ENCODE assay signal across 7 cellular contexts in the genomic region with DNA sequence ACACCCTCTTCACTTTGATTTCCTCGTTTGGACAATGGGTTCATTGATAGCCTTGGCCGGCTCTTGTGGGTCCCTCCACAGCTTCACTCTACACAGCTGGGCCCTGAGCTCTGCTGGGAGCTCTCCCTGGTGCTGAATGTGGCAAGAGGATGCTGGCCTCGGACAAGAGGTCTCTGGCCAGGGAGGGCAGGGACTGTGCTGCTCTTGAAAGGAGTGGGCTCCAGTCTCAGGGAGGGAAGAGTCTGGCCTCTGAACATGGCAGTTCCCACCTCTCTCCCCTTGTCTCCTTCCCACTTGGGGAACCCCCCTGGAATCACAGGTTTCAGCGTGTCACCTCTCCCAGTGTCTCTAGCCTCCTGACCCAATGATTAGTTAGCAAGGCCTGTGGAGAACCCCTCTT. TPM values are rescaled to one million over a fixed set of nuclear protein-coding genes. Genes with fewer than 3 reads are reported as not detected.
DNase-seq lines count a peak whose midpoint lies in the region; ATAC-seq, FAIRE-seq and TF ChIP-seq lines count a peak whose summit lies in the region.

No MANE protein-coding gene starts in this region.

- no peaks in the 10 kb centered on the region for H3K79me2 ChIP-seq in GM23248 (ENCODE audit: insufficient read depth)
- H3K79me2 ChIP-seq in mammary epithelial cell (ENCODE audit: insufficient read depth, low read length), result no peaks in the 10 kb centered on the region
- H3K79me2 ChIP-seq in HepG2 (ENCODE audit: insufficient read depth, low read length), result no peaks in the 10 kb centered on the region

- 14 to 18% methylated on average over 4 of the region's 4 CpGs for WGBS in GM23248 (ENCODE audit: low coverage in 1 of 2, low lambda C conversion rate in 2 of 2, missing lambda C conversion rate in 2 of 2), 2 experiments
- WGBS in mammary epithelial cell (ENCODE audit: low coverage, missing lambda C conversion rate), result 50% methylated on average over 2 of the region's 4 CpGs
- 0% methylated on average over 3 of the region's 4 CpGs for WGBS in HepG2 (ENCODE audit: low lambda C conversion rate)

- H3K4me1 ChIP-seq in GM23248 (ENCODE audit: insufficient read depth) (no peaks in the 10 kb centered on the region), mammary epithelial cell (ENCODE audit: insufficient read depth, low read length) (peaks cover 6% of the 10 kb centered on the region), HepG2 (ENCODE audit: insufficient read depth, low read length) (peaks cover 11% of the 10 kb centered on the region; the same call in 1 of the 2 replicates)

- peaks cover 44% of the 10 kb centered on the region for H3K27me3 ChIP-seq in GM23248 (replicated peaks; ENCODE audit: insufficient read depth)
- H3K27me3 ChIP-seq in mammary epithelial cell (ENCODE audit: insufficient read depth, low read length), result peaks cover 12% of the 10 kb centered on the region
- H3K27me3 ChIP-seq in HepG2 (ENCODE audit: control insufficient read depth in 1 of 2, insufficient read depth in 2 of 2, low read length in 2 of 2), result peaks cover 16 to 66% of the 10 kb centered on the region in 2 experiments

- no peak for TF ChIP-seq POLR2A in HepG2 (IDR thresholded peaks at IDR 0.05; ENCODE audit: insufficient read depth in 1 of 2, low read depth in 2 of 2, low read length in 2 of 2)

- no peaks in the 10 kb centered on the region for H3K36me3 ChIP-seq in GM23248 (ENCODE audit: low read depth)
- no peaks in the 10 kb centered on the region for H3K36me3 ChIP-seq in mammary epithelial cell (ENCODE audit: insufficient read depth, low read length)
- no peaks in the 10 kb centered on the region for H3K36me3 ChIP-seq in HepG2 (replicated peaks in 1 of 2; ENCODE audit: control insufficient read depth in 1 of 2, insufficient read depth in 2 of 2, low read length in 2 of 2)

- CTCF ChIA-PET in mammary epithelial cell (lab: Charles Lee; ENCODE audit: low non-redundant PET) (no interaction called here), HepG2 (lab: Yijun Ruan, JAX; ENCODE audit: low intra/inter-chr PET ratio, low total read pairs) (no interaction called here)

- H3K9me2 ChIP-seq in GM23248 (ENCODE audit: insufficient read depth), result no peaks in the 10 kb centered on the region

- dilution Hi-C loops in mammary epithelial cell (cut with HindIII; ENCODE audit: low sequenced_read_pairs), result loop anchor here (5.0 kb wide), 1 partner anchor 100 kb away; no protein-coding TSS in a partner anchor

- BruUV-seq in mammary epithelial cell (replicated peaks; lab: Mats Ljungman, UMichigan), result no TSS peak
- no TSS peak for BruUV-seq in HepG2 (replicated peaks; lab: Mats Ljungman, UMichigan)

- no peak overlapping the region for H3K27ac ChIP-seq in GM23248
- no peak overlapping the region for H3K27ac ChIP-seq in mammary epithelial cell (ENCODE audit: insufficient read depth, low read depth, low read length)
- H3K27ac ChIP-seq in HepG2 (ENCODE audit: extremely low read length, insufficient read depth, low read length), result no peak overlapping the region

- H4K20me1 ChIP-seq in GM23248 (ENCODE audit: insufficient read depth) (no peaks in the 10 kb centered on the region), mammary epithelial cell (ENCODE audit: insufficient read depth, low read length) (no peaks in the 10 kb centered on the region), HepG2 (ENCODE audit: insufficient read depth, low read length) (peaks cover 23% of the 10 kb centered on the region; the same call in 1 of the 2 replicates)

- H3K4me3 ChIP-seq in GM23248 (no peak overlapping the region), mammary epithelial cell (replicated peaks in 1 of 3; ENCODE audit: insufficient read depth in 1 of 3, low read depth in 2 of 3, low read length in 3 of 3) (no peak overlapping the region), HepG2 (replicated peaks in 1 of 3; ENCODE audit: insufficient read depth in 1 of 3, low read depth in 2 of 3, low read length in 3 of 3) (no peak overlapping the region)

- H3K4me2 ChIP-seq in GM23248 (ENCODE audit: unreplicated experiment) (no peak overlapping the region), mammary epithelial cell (ENCODE audit: insufficient read depth, low read depth, low read length) (no peak overlapping the region), HepG2 (ENCODE audit: low read depth, low read length) (no peak overlapping the region)

- no peak overlapping the region for H2AFZ ChIP-seq in GM23248
- no peak overlapping the region for H2AFZ ChIP-seq in mammary epithelial cell (ENCODE audit: low read depth, low read length)
- H2AFZ ChIP-seq in HepG2 (ENCODE audit: low read length), result no peak overlapping the region

- DNase-seq in GM23248, result peak; percentile 82
- DNase-seq in NCI-H460 (ENCODE audit: extremely low read depth, low read depth), result peak; percentile 56
- DNase-seq in mammary epithelial cell, result peak; percentile 59
- peak; percentile 84 for DNase-seq in HepG2 (ENCODE audit: low spot score)
- DNase-seq in omental fat pad (ENCODE audit: low spot score), result no peak
- DNase-seq in NCI-H510A treated with DMSO at 0.1 percent for 48 hours (lab: John Stamatoyannopoulos, UW), result no peak

- peak; percentile 87 for ATAC-seq in HepG2
- no peak for ATAC-seq in omental fat pad (ENCODE audit: low FRiP score)
- no peak for ATAC-seq in HG02610 (IDR thresholded peaks at IDR 0.05; ENCODE audit: unreplicated experiment)

- peak; percentile 77 for FAIRE-seq in HepG2 (lab: Jason Lieb, UNC)

- in situ Hi-C loops in GM23248 (cut with MboI) (no loop called here), mammary epithelial cell (cut with MboI; ENCODE audit: low sequenced_read_pairs in 2 of 2) (no loop called here), HepG2 (cut with HindIII; ENCODE audit: extremely low pct_ligation_motif_present, low pct_unique_long_range_greater_than_20kb) (no loop called here)

- intact Hi-C loops in mammary epithelial cell (cut with micrococcal nuclease) (no loop called here), HepG2 (cut with micrococcal nuclease; ENCODE audit: unreplicated experiment) (no loop called here)

- H3K9ac ChIP-seq in GM23248, result no peak overlapping the region
- H3K9ac ChIP-seq in mammary epithelial cell (ENCODE audit: insufficient read depth, low read length), result no peak overlapping the region
- H3K9ac ChIP-seq in HepG2 (ENCODE audit: insufficient read depth, low read depth, low read length), result no peak overlapping the region

- POLR2A ChIA-PET in HepG2 (lab: Yijun Ruan, JAX), result interaction anchor here (1.0 kb wide), 1 partner anchor 50 kb away, joined by 6 read pairs; a partner anchor contains a TSS

- H3K9me3 ChIP-seq in GM23248 (ENCODE audit: low read depth) (no peaks in the 10 kb centered on the region), mammary epithelial cell (replicated peaks; ENCODE audit: insufficient read depth, low read length) (no peaks in the 10 kb centered on the region), HepG2 (ENCODE audit: low read length) (no peaks in the 10 kb centered on the region)

- no peak for TF ChIP-seq EP300 in HepG2 (IDR thresholded peaks at IDR 0.05; ENCODE audit: low read depth in 2 of 2, low read length in 2 of 2)
- TF ChIP-seq EP300 in HepG2 (CRISPR knock-in tag; IDR thresholded peaks at IDR 0.05; ENCODE audit: borderline replicate concordance), result peak; percentile 21; the same call in 1 of the 2 replicates

- TF ChIP-seq RAD21 in HepG2 (CRISPR knock-in tag; IDR thresholded peaks at IDR 0.05), result 0 out of 2 replicates have a peak, but pooled peaks have one; percentile 23

- no peaks in the 10 kb centered on the region for H3F3A ChIP-seq in GM23248 (ENCODE audit: insufficient read depth)

- no peak for TF ChIP-seq CTCF in mammary epithelial cell (conservative IDR thresholded peaks at IDR 0.05 in 1 of 2, IDR thresholded peaks at IDR 0.05 in 1 of 2; ENCODE audit: extremely low read depth in 1 of 2, insufficient read depth in 1 of 2, low read depth in 1 of 2, low read length in 2 of 2)
- TF ChIP-seq CTCF in HepG2 (CRISPR knock-in tag; IDR thresholded peaks at IDR 0.05), result no peak
- no peak for TF ChIP-seq CTCF in omental fat pad (IDR thresholded peaks at IDR 0.05)

RNA-seq across cellular contexts. Expression of a gene that starts 3.0 kb away (rescaled TPM):
- total RNA-seq in GM23248 (2014; rRNA removed; shearing (Covaris generic)), result not detected in 2 replicates
- polyA plus RNA-seq in GM23248 (2016; fragmentation: Nextera tagmentation; extraction: Ambion mirVana) (0.08 TPM in 1 of 2 replicates, not detected in the other), mammary epithelial cell (not detected), HepG2 (2011; rRNA removed) (0.08 TPM in 1 of 2 replicates, not detected in the other)
- not detected in 2 replicates for total RNA-seq in NCI-H460 (2014; rRNA removed; shearing (Covaris generic))
- not detected in 2 replicates for polyA plus RNA-seq in NCI-H460 (2014; cell fraction: nucleus; rRNA removed)
- total RNA-seq in mammary epithelial cell (under 1 TPM in 1 of 2 donors, not detected in 1; under 0.01 TPM), HepG2 (2016; rRNA removed; fragmentation: Illumina TruSeq; extraction: Trizol) (not detected in 2 replicates), omental fat pad (under 1 TPM in 2 of 4 donors, not detected in 2; 0.13 to 0.19 TPM)
- polyA minus RNA-seq in mammary epithelial cell, result not detected
- total RNA-seq in HepG2 (2016; cell fraction: cytosol; rRNA removed; fragmentation: Illumina TruSeq; extraction: Trizol; ENCODE audit: low read depth), result not detected in 2 replicates
- total RNA-seq in HepG2 (2016; cell fraction: insoluble cytoplasmic fraction; rRNA removed; fragmentation: Illumina TruSeq; extraction: Trizol), result not detected in 2 replicates
- not detected in 2 replicates for total RNA-seq in HepG2 (2016; cell fraction: membrane; rRNA removed; fragmentation: Illumina TruSeq; extraction: Trizol)
- not detected in 2 replicates for total RNA-seq in HepG2 (2016; cell fraction: nucleus; rRNA removed; fragmentation: Illumina TruSeq; extraction: Trizol)
- polyA plus RNA-seq in HepG2 (2011; cell fraction: cytosol; rRNA removed), result 0.01 TPM in 1 of 2 replicates, not detected in the other
- polyA plus RNA-seq in HepG2 (2011; cell fraction: nucleus; rRNA removed), result 0.11 and 0.12 TPM in 2 replicates
- polyA plus RNA-seq in HepG2 (2012), result 0.05 TPM in 2 replicates
- not detected in 2 replicates for polyA plus RNA-seq in HepG2 (2016; cell fraction: cytosol; fragmentation: Illumina TruSeq; extraction: Trizol; ENCODE audit: low read depth)
- polyA plus RNA-seq in HepG2 (2016; cell fraction: insoluble cytoplasmic fraction; fragmentation: Illumina TruSeq; extraction: Trizol; ENCODE audit: low read depth), result not detected in 2 replicates
- polyA plus RNA-seq in HepG2 (2016; cell fraction: membrane; fragmentation: Illumina TruSeq; extraction: Trizol; ENCODE audit: low read depth), result not detected in 2 replicates
- polyA plus RNA-seq in HepG2 (2016; cell fraction: nucleus; fragmentation: Illumina TruSeq; extraction: Trizol; ENCODE audit: insufficient read depth, low read depth), result not detected in 2 replicates
- polyA minus RNA-seq in HepG2 (2011; rRNA and poly(A)+ RNA removed; ENCODE audit: low replicate concordance), result not detected in 2 replicates
- polyA minus RNA-seq in HepG2 (2011; cell fraction: cytosol; rRNA and poly(A)+ RNA removed), result not detected in 2 replicates
- polyA minus RNA-seq in HepG2 (2011; cell fraction: nucleus; rRNA and poly(A)+ RNA removed), result not detected in 2 replicates

RNA-seq across cellular contexts. Expression of a gene that starts 50.0 kb away (rescaled TPM):
- total RNA-seq in GM23248 (2014; rRNA removed; shearing (Covaris generic)), result 6.3 and 11.3 TPM in 2 replicates
- polyA plus RNA-seq in GM23248 (2016; fragmentation: Nextera tagmentation; extraction: Ambion mirVana), result 35.8 and 42.3 TPM in 2 replicates
- 13.2 and 14.3 TPM in 2 replicates for total RNA-seq in NCI-H460 (2014; rRNA removed; shearing (Covaris generic))
- 10.3 and 13.7 TPM in 2 replicates for polyA plus RNA-seq in NCI-H460 (2014; cell fraction: nucleus; rRNA removed)
- 10 to 100 TPM; 15.3 to 15.5 TPM for total RNA-seq in mammary epithelial cell
- polyA plus RNA-seq in mammary epithelial cell, result 15.1 TPM
- 11.3 TPM for polyA minus RNA-seq in mammary epithelial cell
- total RNA-seq in HepG2 (2016; rRNA removed; fragmentation: Illumina TruSeq; extraction: Trizol), result 27.8 and 34.7 TPM in 2 replicates
- 11.5 and 12.9 TPM in 2 replicates for total RNA-seq in HepG2 (2016; cell fraction: cytosol; rRNA removed; fragmentation: Illumina TruSeq; extraction: Trizol; ENCODE audit: low read depth)
- total RNA-seq in HepG2 (2016; cell fraction: insoluble cytoplasmic fraction; rRNA removed; fragmentation: Illumina TruSeq; extraction: Trizol), result 26.3 and 38.9 TPM in 2 replicates
- 9.5 and 12.3 TPM in 2 replicates for total RNA-seq in HepG2 (2016; cell fraction: membrane; rRNA removed; fragmentation: Illumina TruSeq; extraction: Trizol)
- 9.1 and 10.6 TPM in 2 replicates for total RNA-seq in HepG2 (2016; cell fraction: nucleus; rRNA removed; fragmentation: Illumina TruSeq; extraction: Trizol)
- 20.7 and 23.3 TPM in 2 replicates for polyA plus RNA-seq in HepG2 (2011; rRNA removed)
- 17.4 and 24.4 TPM in 2 replicates for polyA plus RNA-seq in HepG2 (2011; cell fraction: cytosol; rRNA removed)
- polyA plus RNA-seq in HepG2 (2011; cell fraction: nucleus; rRNA removed), result 14.3 and 16.6 TPM in 2 replicates
- polyA plus RNA-seq in HepG2 (2012), result 11.6 and 14.1 TPM in 2 replicates
- 9.4 and 11.6 TPM in 2 replicates for polyA plus RNA-seq in HepG2 (2016; cell fraction: cytosol; fragmentation: Illumina TruSeq; extraction: Trizol; ENCODE audit: low read depth)
- polyA plus RNA-seq in HepG2 (2016; cell fraction: insoluble cytoplasmic fraction; fragmentation: Illumina TruSeq; extraction: Trizol; ENCODE audit: low read depth), result 32.3 and 35.6 TPM in 2 replicates
- polyA plus RNA-seq in HepG2 (2016; cell fraction: membrane; fragmentation: Illumina TruSeq; extraction: Trizol; ENCODE audit: low read depth), result 8.4 and 9.8 TPM in 2 replicates
- polyA plus RNA-seq in HepG2 (2016; cell fraction: nucleus; fragmentation: Illumina TruSeq; extraction: Trizol; ENCODE audit: insufficient read depth, low read depth), result 15.3 and 17.8 TPM in 2 replicates
- polyA minus RNA-seq in HepG2 (2011; rRNA and poly(A)+ RNA removed; ENCODE audit: low replicate concordance), result 4.4 and 7.5 TPM in 2 replicates
- polyA minus RNA-seq in HepG2 (2011; cell fraction: cytosol; rRNA and poly(A)+ RNA removed), result 4.7 and 6.3 TPM in 2 replicates
- polyA minus RNA-seq in HepG2 (2011; cell fraction: nucleus; rRNA and poly(A)+ RNA removed), result 2.8 and 4.1 TPM in 2 replicates
- total RNA-seq in omental fat pad, result 10 to 100 TPM in 3 of 4 donors, 1 to 10 TPM in 1; 8.3 to 23.0 (median 16.9) TPM

RNA-seq across cellular contexts. Expression of a gene that starts 50.4 kb away (rescaled TPM):
- total RNA-seq in GM23248 (2014; rRNA removed; shearing (Covaris generic)), result 39.7 and 45.0 TPM in 2 replicates
- 233 TPM in 2 replicates for polyA plus RNA-seq in GM23248 (2016; fragmentation: Nextera tagmentation; extraction: Ambion mirVana)
- total RNA-seq in NCI-H460 (2014; rRNA removed; shearing (Covaris generic)), result 49.2 and 73.8 TPM in 2 replicates
- polyA plus RNA-seq in NCI-H460 (2014; cell fraction: nucleus; rRNA removed), result 30.2 and 30.5 TPM in 2 replicates
- 10 to 100 TPM; 49.3 to 95.2 TPM for total RNA-seq in mammary epithelial cell
- 178 TPM for polyA plus RNA-seq in mammary epithelial cell
- 76.8 TPM for polyA minus RNA-seq in mammary epithelial cell
- total RNA-seq in HepG2 (2016; rRNA removed; fragmentation: Illumina TruSeq; extraction: Trizol), result 225 and 309 TPM in 2 replicates
- 89.2 and 115 TPM in 2 replicates for total RNA-seq in HepG2 (2016; cell fraction: cytosol; rRNA removed; fragmentation: Illumina TruSeq; extraction: Trizol; ENCODE audit: low read depth)
- total RNA-seq in HepG2 (2016; cell fraction: insoluble cytoplasmic fraction; rRNA removed; fragmentation: Illumina TruSeq; extraction: Trizol), result 226 and 327 TPM in 2 replicates
- total RNA-seq in HepG2 (2016; cell fraction: membrane; rRNA removed; fragmentation: Illumina TruSeq; extraction: Trizol), result 166 and 174 TPM in 2 replicates
- 63.2 and 78.3 TPM in 2 replicates for total RNA-seq in HepG2 (2016; cell fraction: nucleus; rRNA removed; fragmentation: Illumina TruSeq; extraction: Trizol)
- 203 and 232 TPM in 2 replicates for polyA plus RNA-seq in HepG2 (2011; rRNA removed)
- polyA plus RNA-seq in HepG2 (2011; cell fraction: cytosol; rRNA removed), result 210 and 287 TPM in 2 replicates
- 54.5 and 66.4 TPM in 2 replicates for polyA plus RNA-seq in HepG2 (2011; cell fraction: nucleus; rRNA removed)
- 157 and 173 TPM in 2 replicates for polyA plus RNA-seq in HepG2 (2012)
- polyA plus RNA-seq in HepG2 (2016; cell fraction: cytosol; fragmentation: Illumina TruSeq; extraction: Trizol; ENCODE audit: low read depth), result 119 and 141 TPM in 2 replicates
- polyA plus RNA-seq in HepG2 (2016; cell fraction: insoluble cytoplasmic fraction; fragmentation: Illumina TruSeq; extraction: Trizol; ENCODE audit: low read depth), result 316 and 360 TPM in 2 replicates
- 156 and 169 TPM in 2 replicates for polyA plus RNA-seq in HepG2 (2016; cell fraction: membrane; fragmentation: Illumina TruSeq; extraction: Trizol; ENCODE audit: low read depth)
- 145 and 146 TPM in 2 replicates for polyA plus RNA-seq in HepG2 (2016; cell fraction: nucleus; fragmentation: Illumina TruSeq; extraction: Trizol; ENCODE audit: insufficient read depth, low read depth)
- 174 and 191 TPM in 2 replicates for polyA minus RNA-seq in HepG2 (2011; rRNA and poly(A)+ RNA removed; ENCODE audit: low replicate concordance)
- polyA minus RNA-seq in HepG2 (2011; cell fraction: cytosol; rRNA and poly(A)+ RNA removed), result 62.8 and 71.2 TPM in 2 replicates
- 35.6 and 37.2 TPM in 2 replicates for polyA minus RNA-seq in HepG2 (2011; cell fraction: nucleus; rRNA and poly(A)+ RNA removed)
- 10 to 100 TPM; 47.3 to 73.6 (median 65.4) TPM for total RNA-seq in omental fat pad

Comparison
In these comparisons a context has a peak if more than half of its experiments do, and no peak if none do; other contexts are left out.
1. DNase-seq: peak in GM23248 (single experiment), NCI-H460 (single experiment), mammary epithelial cell (single experiment) and HepG2 (single experiment); none in omental fat pad (single experiment) and NCI-H510A treated with DMSO at 0.1 percent for 48 hours (single experiment).